ENCODE assay signal across 8 cellular contexts in genomic region chr3:129317014-129317771, GRCh38. TPM values are rescaled to one million over a fixed set of nuclear protein-coding genes. Genes with fewer than 3 reads are reported as not detected.
DNase-seq lines count a peak whose midpoint lies in the region; ATAC-seq, FAIRE-seq and TF ChIP-seq lines count a peak whose summit lies in the region.

No MANE protein-coding gene starts in this region.

- intact Hi-C loops in Calu3 (cut with micrococcal nuclease; ENCODE audit: unreplicated experiment) (no loop called here), esophagus squamous epithelium (cut with DNase I) (no loop called here)

- no peak for ATAC-seq in RWPE2 (ENCODE audit: low read depth)
- no peak for ATAC-seq in HG03097 (IDR thresholded peaks at IDR 0.05; ENCODE audit: low FRiP score, unreplicated experiment)
- no peak for ATAC-seq in HG03108 (IDR thresholded peaks at IDR 0.05; ENCODE audit: unreplicated experiment)

- CTCF ChIA-PET in Calu3 (lab: Charles Lee) = interaction anchor here (0.7 to 1.8 kb wide), 8 partner anchors 12 to 347 kb away, joined by 3 to 11 read pairs (median 6); partner anchors contain the start of gene COPG1

- H3K9me3 ChIP-seq in RWPE2 (ENCODE audit: severe bottlenecking) (no peaks in the 10 kb centered on the region), esophagus squamous epithelium (no peaks in the 10 kb centered on the region)

- H3K36me3 ChIP-seq in RWPE2 (ENCODE audit: low read depth) = no peaks in the 10 kb centered on the region
- H3K36me3 ChIP-seq in esophagus squamous epithelium = peaks cover 0 to 25% (median 0%) of the 10 kb centered on the region in 3 donors

- no TSS peak for BruUV-seq in Calu3 (replicated peaks; lab: Mats Ljungman, UMichigan)

- H3K9me3 Mint-ChIP-seq in Calu3 (ENCODE audit: low read depth, unreplicated experiment) (no peaks in the 10 kb centered on the region), osteocyte (ENCODE audit: unreplicated experiment) (no peaks in the 10 kb centered on the region)

- peak overlapping the region; percentile 52 for H3K4me3 ChIP-seq in RWPE2 (ENCODE audit: severe bottlenecking)
- H3K4me3 ChIP-seq in esophagus squamous epithelium = peak overlapping the region; percentile 72 to 96 (median 82)

- peaks cover 36% of the 10 kb centered on the region for H3K36me3 Mint-ChIP-seq in Calu3 (ENCODE audit: insufficient read depth, unreplicated experiment)
- no peaks in the 10 kb centered on the region for H3K36me3 Mint-ChIP-seq in osteocyte (ENCODE audit: unreplicated experiment)

- no peak for DNase-seq in Calu3
- DNase-seq in RWPE2 (ENCODE audit: low spot score) = no peak
- DNase-seq in esophagus squamous epithelium (lab: John Stamatoyannopoulos, UW) = no peak
- no peak for DNase-seq in osteocyte (ENCODE audit: extremely low spot score, unreplicated experiment)
- DNase-seq in H54 (ENCODE audit: insufficient read length, low spot score) = no peak
- no peak for DNase-seq in activated T-cell treated with anti-CD3 and anti-CD28 coated beads for 4 hours

- H3K4me1 ChIP-seq in RWPE2 (ENCODE audit: insufficient read depth, poor library complexity, severe bottlenecking) (no peaks in the 10 kb centered on the region), esophagus squamous epithelium (peaks cover 20 to 45% (median 24%) of the 10 kb centered on the region in 3 donors)

- FAIRE-seq in H54 (lab: Jason Lieb, UNC) = no peak

- no peaks in the 10 kb centered on the region for H3K27me3 ChIP-seq in RWPE2 (ENCODE audit: insufficient read depth, poor library complexity, severe bottlenecking)
- H3K27me3 ChIP-seq in esophagus squamous epithelium = no peaks in the 10 kb centered on the region

- no peak for TF ChIP-seq POLR2A in esophagus squamous epithelium (IDR thresholded peaks at IDR 0.05)
- TF ChIP-seq POLR2A in H54 (IDR thresholded peaks at IDR 0.05; ENCODE audit: low read depth, low read length) = no peak

- no peak overlapping the region for H3K27ac Mint-ChIP-seq in Calu3 (ENCODE audit: unreplicated experiment)
- H3K27ac Mint-ChIP-seq in osteocyte (ENCODE audit: unreplicated experiment) = peak overlapping the region; percentile 13

- H3K27me3 Mint-ChIP-seq in Calu3 (ENCODE audit: unreplicated experiment) = no peaks in the 10 kb centered on the region
- no peaks in the 10 kb centered on the region for H3K27me3 Mint-ChIP-seq in osteocyte (ENCODE audit: unreplicated experiment)

- H3K27ac ChIP-seq in RWPE2 (ENCODE audit: poor library complexity, severe bottlenecking) (peak overlapping the region; percentile 92), esophagus squamous epithelium (peak overlapping the region; percentile 90 to 95 (median 90))

- H3K4me1 Mint-ChIP-seq in Calu3 (ENCODE audit: low read depth, unreplicated experiment) (peaks cover 11% of the 10 kb centered on the region), osteocyte (ENCODE audit: unreplicated experiment) (peaks cover 14% of the 10 kb centered on the region)

- 40 to 50% methylated on average over 11 of the region's 15 CpGs for WGBS in esophagus squamous epithelium, 2 donors

- TF ChIP-seq CTCF in Calu3 (IDR thresholded peaks at IDR 0.05; ENCODE audit: unreplicated experiment) = no peak
- TF ChIP-seq CTCF in RWPE2 (IDR thresholded peaks at IDR 0.05; ENCODE audit: poor library complexity, severe bottlenecking) = no peak
- no peak for TF ChIP-seq CTCF in esophagus squamous epithelium (IDR thresholded peaks at IDR 0.05)
- TF ChIP-seq CTCF in osteocyte (IDR thresholded peaks at IDR 0.05) = no peak

- H3K4me3 Mint-ChIP-seq in Calu3 (ENCODE audit: low read depth, unreplicated experiment) (peak overlapping the region; percentile 76), osteocyte (ENCODE audit: unreplicated experiment) (peak overlapping the region; percentile 78)

RNA-seq across cellular contexts. Expression of gene HMCES, which starts 38.5 kb away (rescaled TPM):
- total RNA-seq in Calu3 (2022) (67.1 and 83.6 TPM in 2 replicates), esophagus squamous epithelium (10 to 100 TPM; 24.2 to 32.7 (median 29.7) TPM), osteocyte (24.7 and 25.8 TPM in 2 replicates)
